In genomic region chr5:58240286-58240685, GRCh38 we compare ENCODE assay signal across 16 cellular contexts.
DNase-seq lines count a peak whose midpoint lies in the region; TF ChIP-seq lines count a peak whose summit lies in the region.
"Had no signal": no experiment of that assay in that cellular context is flagged by ENCODE, and none has a peak within 500 bp of the region (broad histone marks: within the 10 kb centered on the region; RNA-seq: fewer than 3 reads in every experiment).

No MANE protein-coding gene starts in this region.

- H3K4me3 Mint-ChIP-seq in Calu3 (ENCODE audit: low read depth, unreplicated experiment), result no peak overlapping the region
- no peak overlapping the region for H3K4me3 Mint-ChIP-seq in activated naive CD8-positive, alpha-beta T cell treated with anti-CD3 and anti-CD28 coated beads for 36 hours

- TF ChIP-seq CTCF in Calu3 (IDR thresholded peaks at IDR 0.05; ENCODE audit: unreplicated experiment), result no peak
- no peak for TF ChIP-seq CTCF in cardiac fibroblast (IDR thresholded peaks at IDR 0.05; ENCODE audit: low read depth, low read length)

- H3K27ac Mint-ChIP-seq in Calu3 (ENCODE audit: unreplicated experiment), result peak overlapping the region; percentile 27
- no peak overlapping the region for H3K27ac Mint-ChIP-seq in activated naive CD8-positive, alpha-beta T cell treated with anti-CD3 and anti-CD28 coated beads for 36 hours

- H3K4me3 ChIP-seq in MG63 (no peak overlapping the region), cardiac fibroblast (replicated peaks in 1 of 2; ENCODE audit: low read depth in 2 of 2, low read length in 2 of 2) (no peak overlapping the region)

- no peak for DNase-seq in Calu3
- peak; percentile 14 for DNase-seq in MG63
- DNase-seq in cardiac fibroblast (ENCODE audit: low read depth in 2 of 2), result peak; percentile 30 to 79
- peak; percentile 46 to 95 for DNase-seq in lung microvascular endothelial cell (ENCODE audit: low read depth in 2 of 2)
- no peak for DNase-seq in AML-193 (lab: John Stamatoyannopoulos, UW)
- no peak for DNase-seq in activated CD4-positive, alpha-beta T cell treated with anti-CD3 and anti-CD28 coated beads, Interleukin-2, amount 50 U/mL, for 48 hours
- DNase-seq in activated naive CD8-positive, alpha-beta T cell treated with anti-CD3 and anti-CD28 coated beads for 36 hours, result no peak
- DNase-seq in NCI-H345 treated with DMSO at 0.1 percent for 48 hours (lab: John Stamatoyannopoulos, UW; ENCODE audit: unreplicated experiment), result no peak
- DNase-seq: activated CD4-positive, CD25-positive, alpha-beta regulatory T cell; activated T-cell treated with anti-CD3 and anti-CD28 coated beads for 4 hours; anterior cingulate cortex; GDM1; NCI-H2029; NK-92 treated with Interleukin-12 subunit alpha and Interleukin-12 subunit beta, amount 100 ng/mL, for 24 hours; stimulated activated CD4-positive, alpha-beta T cell treated with anti-CD3 and anti-CD28 coated beads, Interleukin-4, amount 100 ng/mL, for 24 hours; stimulated activated naive CD4-positive, alpha-beta T cell treated with Interleukin-2 at 50 U/mL for 16 hours had no signal

- peaks cover 4% of the 10 kb centered on the region for H3K9me3 Mint-ChIP-seq in Calu3 (ENCODE audit: low read depth, unreplicated experiment)
- H3K9me3 Mint-ChIP-seq in activated naive CD8-positive, alpha-beta T cell treated with anti-CD3 and anti-CD28 coated beads for 36 hours, result no peaks in the 10 kb centered on the region

- intact Hi-C loops in Calu3 (cut with micrococcal nuclease; ENCODE audit: unreplicated experiment), result no loop called here

- CTCF ChIA-PET in Calu3 (lab: Charles Lee), result interaction anchor here (1.5 kb wide), 1 partner anchor 52 kb away, joined by 4 read pairs; no protein-coding TSS in a partner anchor

- H3K27me3 ChIP-seq in MG63, result no peaks in the 10 kb centered on the region

- peaks cover 4% of the 10 kb centered on the region; the same call in 1 of the 2 replicates for H3K36me3 ChIP-seq in MG63

- H3K27me3 Mint-ChIP-seq in Calu3 (ENCODE audit: unreplicated experiment), result no peaks in the 10 kb centered on the region
- peaks cover 5% of the 10 kb centered on the region for H3K27me3 Mint-ChIP-seq in activated naive CD8-positive, alpha-beta T cell treated with anti-CD3 and anti-CD28 coated beads for 36 hours

- no TSS peak for BruUV-seq in Calu3 (replicated peaks; lab: Mats Ljungman, UMichigan)

- H3K4me1 Mint-ChIP-seq in Calu3 (ENCODE audit: low read depth, unreplicated experiment), result peaks cover 16% of the 10 kb centered on the region
- no peaks in the 10 kb centered on the region for H3K4me1 Mint-ChIP-seq in activated naive CD8-positive, alpha-beta T cell treated with anti-CD3 and anti-CD28 coated beads for 36 hours

- H3K9me3 ChIP-seq in MG63, result peaks cover 3% of the 10 kb centered on the region; the same call in 1 of the 2 replicates

- no peaks in the 10 kb centered on the region for H3K36me3 Mint-ChIP-seq in Calu3 (ENCODE audit: insufficient read depth, unreplicated experiment)
- no peaks in the 10 kb centered on the region for H3K36me3 Mint-ChIP-seq in activated naive CD8-positive, alpha-beta T cell treated with anti-CD3 and anti-CD28 coated beads for 36 hours

Comparison
In these comparisons a context has a peak if more than half of its experiments do, and no peak if none do; other contexts are left out.
1. DNase-seq: peak in MG63 (single experiment), cardiac fibroblast (2 of 2) and lung microvascular endothelial cell (2 of 2); none in Calu3 (single experiment), AML-193 (0 of 2), activated CD4-positive, alpha-beta T cell treated with anti-CD3 and anti-CD28 coated beads, Interleukin-2, amount 50 U/mL, for 48 hours (0 of 2), activated naive CD8-positive, alpha-beta T cell treated with anti-CD3 and anti-CD28 coated beads for 36 hours (single experiment) and NCI-H345 treated with DMSO at 0.1 percent for 48 hours (single experiment).